16 cellular contexts compared by ENCODE assay signal in the genomic region with DNA sequence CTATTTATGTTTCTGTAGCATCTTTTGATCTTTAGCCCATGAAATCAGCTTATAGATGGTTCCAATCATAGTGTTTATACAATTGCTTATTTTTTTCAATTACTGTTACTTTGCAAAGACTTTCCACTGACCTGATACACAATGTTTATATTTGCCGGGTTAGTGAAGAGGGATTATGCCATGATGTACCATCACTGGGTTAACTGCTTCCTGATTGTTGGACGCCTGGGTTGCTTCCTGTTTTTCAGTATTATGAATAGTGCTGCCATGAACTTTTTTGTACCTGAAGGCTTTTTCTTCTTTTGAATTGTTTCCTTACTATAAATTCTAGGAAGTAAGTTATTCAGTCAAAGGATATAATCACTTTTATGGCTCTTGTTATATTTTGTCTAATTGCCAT. TPM values are rescaled to one million over a fixed set of nuclear protein-coding genes. Genes with fewer than 3 reads are reported as not detected.
DNase-seq lines count a peak whose midpoint lies in the region; ATAC-seq and TF ChIP-seq lines count a peak whose summit lies in the region.
"Had no signal": no experiment of that assay in that cellular context is flagged by ENCODE, and none has a peak within 500 bp of the region (broad histone marks: within the 10 kb centered on the region; RNA-seq: fewer than 3 reads in every experiment).

No MANE protein-coding gene starts in this region.

- in situ Hi-C loops in KBM-7 (cut with MboI; ENCODE audit: low pct_unique_long_range_greater_than_20kb, low sequenced_read_pairs), result no loop called here

- H3K27me3 ChIP-seq in ACC112 (ENCODE audit: insufficient read depth, low read length) (no peaks in the 10 kb centered on the region), ascending aorta (no peaks in the 10 kb centered on the region)
- H3K27me3 ChIP-seq: brain microvascular endothelial cell had no signal

- H3K27ac ChIP-seq in ACC112 (ENCODE audit: low read depth, low read length) (peak overlapping the region; percentile 90), ascending aorta (peak overlapping the region; percentile 86 to 92)
- H3K27ac ChIP-seq: parathyroid adenoma had no signal

- H3K36me3 ChIP-seq in ACC112 (ENCODE audit: insufficient read depth, low read length), result peaks cover 3% of the 10 kb centered on the region; the same call in 1 of the 2 replicates
- peaks cover 0 to 13% of the 10 kb centered on the region in 2 donors for H3K36me3 ChIP-seq in ascending aorta

- H2AFZ ChIP-seq in ACC112 (ENCODE audit: low read length, unreplicated experiment), result no peak overlapping the region
- H2AFZ ChIP-seq: parathyroid adenoma had no signal

- no peaks in the 10 kb centered on the region for H3K9me3 ChIP-seq in ascending aorta

- DNase-seq in KBM-7 (peak; percentile 30), ascending aorta (ENCODE audit: low spot score in 2 of 2) (no peak), lung microvascular endothelial cell (ENCODE audit: low read depth in 2 of 2) (peak; percentile 36 to 59), AG20443 (ENCODE audit: low spot score) (no peak), NCI-H748 (lab: John Stamatoyannopoulos, UW; ENCODE audit: unreplicated experiment) (no peak), middle frontal gyrus (ENCODE audit: extremely low spot score, low spot score) (no peak)
- DNase-seq: activated CD4-positive, alpha-beta T cell treated with anti-CD3 and anti-CD28 coated beads for 4 hours; brain microvascular endothelial cell; NCI-H524; stimulated activated naive CD4-positive, alpha-beta T cell had no signal

- TF ChIP-seq CTCF in ascending aorta (IDR thresholded peaks at IDR 0.05), result no peak

- no peak overlapping the region for H3K4me3 ChIP-seq in ACC112 (ENCODE audit: low read depth, low read length)
- H3K4me3 ChIP-seq in ascending aorta, result no peak overlapping the region

- H3K4me1 ChIP-seq in ACC112 (ENCODE audit: control insufficient read depth, insufficient read depth, low read length, unreplicated experiment), result peaks cover 46% of the 10 kb centered on the region
- H3K4me1 ChIP-seq in ascending aorta, result peaks cover 14 to 58% of the 10 kb centered on the region in 2 donors
- H3K4me1 ChIP-seq: parathyroid adenoma had no signal

- peaks cover 62% of the 10 kb centered on the region for H3K79me2 ChIP-seq in ACC112 (ENCODE audit: control insufficient read depth, insufficient read depth, low read length, unreplicated experiment)

- ATAC-seq in HG03457 (IDR thresholded peaks at IDR 0.05; ENCODE audit: unreplicated experiment), result no peak

- intact Hi-C loops in ascending aorta (cut with DNase I), result loop anchor here (2.0 kb wide), 3 partner anchors 30 to 60 kb away; no protein-coding TSS in a partner anchor

RNA-seq across cellular contexts. Expression of a gene that starts 6.9 kb away (rescaled TPM):
- 70.2 TPM for total RNA-seq in ascending aorta
- total RNA-seq in lung microvascular endothelial cell, result 10.1 and 10.5 TPM in 2 replicates

RNA-seq across cellular contexts. Expression of a gene that starts 34.8 kb away (rescaled TPM):
- total RNA-seq in ascending aorta (not detected), lung microvascular endothelial cell (not detected in 2 replicates)
- total RNA-seq: Daoy, mesenteric fat pad, SK-MEL-5 had no signal

RNA-seq across cellular contexts. Expression of a gene that starts 49.6 kb away (rescaled TPM):
- total RNA-seq in ascending aorta (67.4 TPM), lung microvascular endothelial cell (1.4 and 4.1 TPM in 2 replicates)

Comparison
In these comparisons a context has a peak if more than half of its experiments do, and no peak if none do; other contexts are left out.
1. DNase-seq: peak in KBM-7 (single experiment) and lung microvascular endothelial cell (2 of 2); none in ascending aorta (0 of 2), AG20443 (single experiment), NCI-H748 (single experiment) and middle frontal gyrus (single experiment).
2. RNA of a gene that starts 49.6 kb away (total RNA-seq): 67.4 TPM in ascending aorta (single experiment); 1.4 to 4.1 TPM in lung microvascular endothelial cell; every median in the first group is over 10 times any median in the second.